In genomic region chr11:19672591-19673206, GRCh38 we compare ENCODE assay signal across 20 cellular contexts. TPM values are rescaled to one million over a fixed set of nuclear protein-coding genes. Genes with fewer than 3 reads are reported as not detected.
DNase-seq lines count a peak whose midpoint lies in the region; ATAC-seq and TF ChIP-seq lines count a peak whose summit lies in the region.
"Had no signal": no experiment of that assay in that cellular context is flagged by ENCODE, and none has a peak within 500 bp of the region (broad histone marks: within the 10 kb centered on the region; RNA-seq: fewer than 3 reads in every experiment).

No MANE protein-coding gene starts in this region.

- no peak overlapping the region for H3K4me3 Mint-ChIP-seq in stimulated activated naive B cell treated with anti-CD40 and anti-IgM and Interleukin-4, amounts not matched to agents 10 μg/mL and 1 μg/mL and 100 μg/mL, for 72 hours
- H3K4me3 Mint-ChIP-seq: activated naive CD4-positive, alpha-beta T cell treated with anti-CD3 and anti-CD28 coated beads, Interleukin-2, amount 50 U/mL, for 24 hours; T-cell had no signal

- H3K4me1 Mint-ChIP-seq in stimulated activated naive B cell treated with anti-CD40 and anti-IgM and Interleukin-4, amounts not matched to agents 10 μg/mL and 1 μg/mL and 100 μg/mL, for 72 hours, result no peaks in the 10 kb centered on the region
- H3K4me1 Mint-ChIP-seq: activated naive CD4-positive, alpha-beta T cell treated with anti-CD3 and anti-CD28 coated beads, Interleukin-2, amount 50 U/mL, for 24 hours had no signal

- peak; percentile 43 for DNase-seq in NCI-H82 (lab: John Stamatoyannopoulos, UW)
- no peak for DNase-seq in NCI-H82 treated with DMSO at 0.1 percent for 48 hours (lab: John Stamatoyannopoulos, UW; ENCODE audit: unreplicated experiment)
- DNase-seq in ascending aorta (ENCODE audit: low spot score in 2 of 2), result peak in 1 of 2 donors; percentile 35
- no peak for DNase-seq in left lung
- DNase-seq in transverse colon, result no peak
- DNase-seq in GM19238 (ENCODE audit: insufficient read length, low spot score), result no peak
- DNase-seq in stimulated activated naive B cell treated with anti-CD40 and anti-IgM and Interleukin-4, amounts not matched to agents 10 μg/mL and 1 μg/mL and 100 μg/mL, for 72 hours, result no peak
- no peak for DNase-seq in NCI-H524 treated with DMSO at 0.1 percent for 48 hours (lab: John Stamatoyannopoulos, UW)
- DNase-seq: activated CD4-positive, alpha-beta T cell treated with anti-CD3 and anti-CD28 coated beads, Interleukin-2, amount 50 U/mL, for 4 hours; activated T-cell treated with anti-CD3 and anti-CD28 coated beads, Interleukin-2, amount 50 U/mL, for 1 hour; body of pancreas; cortex of kidney; Kasumi-1; NCI-H446; ovary; stimulated activated CD4-positive, alpha-beta T cell treated with anti-CD3 and anti-CD28 coated beads, Interleukin-4, amount 100 ng/mL, for 1 hour; T-cell had no signal

- TF ChIP-seq CTCF in ascending aorta (IDR thresholded peaks at IDR 0.05) (no peak), left lung (IDR thresholded peaks at IDR 0.05) (no peak), transverse colon (IDR thresholded peaks at IDR 0.05) (no peak)

- H3K27ac ChIP-seq in ascending aorta (peak overlapping the region; percentile 89 to 91), left lung (peak overlapping the region; percentile 53 to 66), transverse colon (peak overlapping the region; percentile 77 to 85 (median 78))
- H3K27ac ChIP-seq: BLaER1, body of pancreas, ovary had no signal

- H3K27ac Mint-ChIP-seq in stimulated activated naive B cell treated with anti-CD40 and anti-IgM and Interleukin-4, amounts not matched to agents 10 μg/mL and 1 μg/mL and 100 μg/mL, for 72 hours, result no peak overlapping the region
- H3K27ac Mint-ChIP-seq: activated naive CD4-positive, alpha-beta T cell treated with anti-CD3 and anti-CD28 coated beads, Interleukin-2, amount 50 U/mL, for 24 hours; T-cell had no signal

- H3K27me3 Mint-ChIP-seq in stimulated activated naive B cell treated with anti-CD40 and anti-IgM and Interleukin-4, amounts not matched to agents 10 μg/mL and 1 μg/mL and 100 μg/mL, for 72 hours, result peaks cover 6 to 18% of the 10 kb centered on the region in 2 donors
- H3K27me3 Mint-ChIP-seq: activated naive CD4-positive, alpha-beta T cell treated with anti-CD3 and anti-CD28 coated beads, Interleukin-2, amount 50 U/mL, for 24 hours had no signal

- ATAC-seq in left lung, result no peak
- no peak for ATAC-seq in stimulated activated naive B cell treated with anti-CD40 and anti-IgM and Interleukin-4, amounts not matched to agents 10 μg/mL and 1 μg/mL and 100 μg/mL, for 72 hours (replicated peaks)
- ATAC-seq: body of pancreas, Right ventricle myocardium inferior, T-cell had no signal

- H3K27me3 ChIP-seq in ascending aorta (no peaks in the 10 kb centered on the region), left lung (no peaks in the 10 kb centered on the region), transverse colon (no peaks in the 10 kb centered on the region)
- H3K27me3 ChIP-seq: BLaER1, body of pancreas, ovary had no signal

- intact Hi-C loops in ascending aorta (cut with DNase I), result loop anchor here (5.0 kb wide), 1 partner anchor 40 kb away; no protein-coding TSS in a partner anchor
- intact Hi-C loops in left lung (cut with DNase I), result no loop called here
- intact Hi-C loops in transverse colon (cut with DNase I; ENCODE audit: low total_unique reads), result no loop called here

- H3K4me1 ChIP-seq in ascending aorta, result peaks cover 9 to 55% of the 10 kb centered on the region in 2 donors
- peaks cover 18 to 23% of the 10 kb centered on the region in 2 donors for H3K4me1 ChIP-seq in left lung
- peaks cover 0 to 37% (median 14%) of the 10 kb centered on the region in 4 donors for H3K4me1 ChIP-seq in transverse colon
- H3K4me1 ChIP-seq: body of pancreas had no signal

- no peak overlapping the region for H3K4me3 ChIP-seq in ascending aorta
- no peak overlapping the region for H3K4me3 ChIP-seq in left lung
- H3K4me3 ChIP-seq in transverse colon, result no peak overlapping the region
- H3K4me3 ChIP-seq: BLaER1, body of pancreas, ovary had no signal

- no peak for TF ChIP-seq POLR2A in transverse colon (IDR thresholded peaks at IDR 0.05)

- 85 to 91% methylated on average over 1 to 2 of the region's 2 CpGs for WGBS in transverse colon (ENCODE audit: low coverage in 1 of 2), 2 donors

- H3K9me3 ChIP-seq in ascending aorta, result no peaks in the 10 kb centered on the region
- no peaks in the 10 kb centered on the region for H3K9me3 ChIP-seq in left lung
- H3K9me3 ChIP-seq in transverse colon, result no peaks in the 10 kb centered on the region
- H3K9me3 ChIP-seq: BLaER1, body of pancreas, ovary had no signal

- H3K36me3 ChIP-seq in ascending aorta, result no peaks in the 10 kb centered on the region
- no peaks in the 10 kb centered on the region for H3K36me3 ChIP-seq in left lung
- no peaks in the 10 kb centered on the region for H3K36me3 ChIP-seq in transverse colon
- H3K36me3 ChIP-seq: BLaER1, ovary had no signal

- no peaks in the 10 kb centered on the region for H3K36me3 Mint-ChIP-seq in stimulated activated naive B cell treated with anti-CD40 and anti-IgM and Interleukin-4, amounts not matched to agents 10 μg/mL and 1 μg/mL and 100 μg/mL, for 72 hours
- H3K36me3 Mint-ChIP-seq: activated naive CD4-positive, alpha-beta T cell treated with anti-CD3 and anti-CD28 coated beads, Interleukin-2, amount 50 U/mL, for 24 hours; T-cell had no signal

- in situ Hi-C loops in transverse colon (cut with MboI; ENCODE audit: low pct_ligation_motif_present in 1 of 4, low pct_unique_long_range_greater_than_20kb in 1 of 4, low sequenced_read_pairs in 3 of 4), result no loop called here

- no peak for TF ChIP-seq EP300 in transverse colon (IDR thresholded peaks at IDR 0.05; ENCODE audit: low read depth)

- H3K9me3 Mint-ChIP-seq in stimulated activated naive B cell treated with anti-CD40 and anti-IgM and Interleukin-4, amounts not matched to agents 10 μg/mL and 1 μg/mL and 100 μg/mL, for 72 hours, result no peaks in the 10 kb centered on the region
- H3K9me3 Mint-ChIP-seq: activated naive CD4-positive, alpha-beta T cell treated with anti-CD3 and anti-CD28 coated beads, Interleukin-2, amount 50 U/mL, for 24 hours; T-cell had no signal

RNA-seq across cellular contexts. Expression of gene NAV2, which starts 39.9 kb away (rescaled TPM):
- 62.6 TPM for total RNA-seq in ascending aorta
- total RNA-seq in left lung, result 10 to 100 TPM; 42.9 to 59.9 TPM
- 10 to 100 TPM in 3 of 4 donors, 1 to 10 TPM in 1; 9.6 to 40.0 (median 23.1) TPM for total RNA-seq in transverse colon
